1 cellular context compared by ENCODE assay signal in genomic region chr5:17282283-17283120, GRCh38.
TF ChIP-seq lines count a peak whose summit lies in the region.

No MANE protein-coding gene starts in this region.

TF ChIP-seq in GM12878, 131 proteins besides CTCF, POLR2A, EP300 and RAD21 (continued from another document):
- TF ChIP-seq ATF2 (IDR thresholded peaks at IDR 0.05; ENCODE audit: low read length) (peak; percentile 88), ATF7 (IDR thresholded peaks at IDR 0.05; ENCODE audit: low read depth) (peak; percentile 68), CEBPZ (IDR thresholded peaks at IDR 0.05; ENCODE audit: low read depth, low read length) (no peak), ZNF217 (IDR thresholded peaks at IDR 0.05) (peak; percentile 32; the same call in 1 of the 2 replicates), MEF2A (IDR thresholded peaks at IDR 0.05; ENCODE audit: insufficient read depth, low read depth, low read length) (peak; percentile 99), SMC3 (IDR thresholded peaks at IDR 0.05; ENCODE audit: borderline replicate concordance, low read length) (no peak; the same call in 1 of the 2 replicates), BCL3 (IDR thresholded peaks at IDR 0.05; ENCODE audit: borderline replicate concordance, insufficient read depth, low read depth, low read length, poor library complexity, severe bottlenecking) (peak; percentile 77), SREBF1 (IDR thresholded peaks at IDR 0.05; ENCODE audit: low read length) (no peak), TCF3 (IDR thresholded peaks at IDR 0.05; ENCODE audit: borderline replicate concordance, insufficient read depth, low read depth, low read length) (no peak), ESRRA (IDR thresholded peaks at IDR 0.05; ENCODE audit: low read length) (no peak), NBN (IDR thresholded peaks at IDR 0.05) (peak; percentile 71; the same call in 1 of the 2 replicates), STAT1 (conservative IDR thresholded peaks at IDR 0.05) (no peak), PML (IDR thresholded peaks at IDR 0.05; ENCODE audit: low read length) (peak; percentile 78; the same call in 1 of the 2 replicates), IKZF2 (IDR thresholded peaks at IDR 0.05) (peak; percentile 68 to 72), TAF1 (IDR thresholded peaks at IDR 0.05; ENCODE audit: borderline replicate concordance, low read depth, low read length) (no peak)
TF ChIP-seq in GM12878: peak in this region for 49.
